In genomic region chr14:76077340-76077739, GRCh38 we compare ENCODE assay signal across 19 cellular contexts.
"Had no signal": no experiment of that assay in that cellular context is flagged by ENCODE, and none has a peak within 500 bp of the region (broad histone marks: within the 10 kb centered on the region; RNA-seq: fewer than 3 reads in every experiment).

No MANE protein-coding gene starts in this region.

- H3K4me1 Mint-ChIP-seq: natural killer cell had no signal

- ATAC-seq: gastroesophageal sphincter, left colon, mucosa of descending colon, natural killer cell had no signal

- H3K4me3 ChIP-seq: esophagus muscularis mucosa, gastroesophageal sphincter, lung, mucosa of descending colon, ovary, smooth muscle cell had no signal

- H3K27ac Mint-ChIP-seq: natural killer cell had no signal

- H3K4me1 ChIP-seq: esophagus muscularis mucosa, gastroesophageal sphincter had no signal

- H3K36me3 ChIP-seq: ovary had no signal

- H3K27me3 ChIP-seq: esophagus muscularis mucosa, gastroesophageal sphincter, ovary had no signal

- H3K9me3 Mint-ChIP-seq: natural killer cell, neural crest cell had no signal

- H3K9me3 ChIP-seq: esophagus muscularis mucosa, gastroesophageal sphincter, mucosa of descending colon, ovary had no signal

- H3K4me3 Mint-ChIP-seq: natural killer cell, neural crest cell had no signal

- H3K27ac ChIP-seq: epithelial cell of prostate, esophagus muscularis mucosa, gastroesophageal sphincter, ovary had no signal

- FAIRE-seq: kidney had no signal

- H3K36me3 Mint-ChIP-seq: natural killer cell had no signal

- DNase-seq: cortex of kidney; effector memory CD4-positive, alpha-beta T cell; glutamatergic neuron; kidney; left colon; mesendoderm; mucosa of descending colon; natural killer cell; nucleus accumbens; ovary; stimulated activated CD4-positive, alpha-beta T cell treated with anti-CD3 and anti-CD28 coated beads, Interleukin-2, amount 100 ng/mL, for 48 hours; stimulated activated naive CD4-positive, alpha-beta T cell treated with Interleukin-2 at 50 U/mL for 16 hours; trophoblast cell had no signal

- H3K4me2 ChIP-seq: smooth muscle cell had no signal
